Comparison of ENCODE assay signal across 14 cellular contexts in genomic region chr12:68559984-68560822, GRCh38. TPM values are rescaled to one million over a fixed set of nuclear protein-coding genes. Genes with fewer than 3 reads are reported as not detected.
DNase-seq lines count a peak whose midpoint lies in the region; ATAC-seq and TF ChIP-seq lines count a peak whose summit lies in the region.
"Had no signal": no experiment of that assay in that cellular context is flagged by ENCODE, and none has a peak within 500 bp of the region (broad histone marks: within the 10 kb centered on the region; RNA-seq: fewer than 3 reads in every experiment).

No MANE protein-coding gene starts in this region.

- H3K27me3 ChIP-seq in aorta (ENCODE audit: control insufficient read depth in 1 of 2, insufficient read depth in 2 of 2, low read length in 1 of 2) = no peaks in the 10 kb centered on the region
- H3K27me3 ChIP-seq: tibial artery had no signal

- no peaks in the 10 kb centered on the region for H3K36me3 Mint-ChIP-seq in activated naive CD8-positive, alpha-beta T cell treated with anti-CD3 and anti-CD28 coated beads, Interleukin-2, amount 50 U/mL, for 24 hours (ENCODE audit: low read depth)
- H3K36me3 Mint-ChIP-seq in activated naive CD8-positive, alpha-beta T cell treated with anti-CD3 and anti-CD28 coated beads for 36 hours = no peaks in the 10 kb centered on the region
- no peaks in the 10 kb centered on the region for H3K36me3 Mint-ChIP-seq in activated T-helper 17 cell treated with anti-CD3 and anti-CD28 coated beads, Interleukin-2, amount 50 U/mL, for 72 hours (ENCODE audit: low read depth)
- H3K36me3 Mint-ChIP-seq in type B pancreatic cell = no peaks in the 10 kb centered on the region
- H3K36me3 Mint-ChIP-seq: memory B cell had no signal

- no peak overlapping the region for H3K4me3 Mint-ChIP-seq in activated naive CD8-positive, alpha-beta T cell treated with anti-CD3 and anti-CD28 coated beads, Interleukin-2, amount 50 U/mL, for 24 hours
- no peak overlapping the region for H3K4me3 Mint-ChIP-seq in activated naive CD8-positive, alpha-beta T cell treated with anti-CD3 and anti-CD28 coated beads for 36 hours
- H3K4me3 Mint-ChIP-seq in activated T-helper 17 cell treated with anti-CD3 and anti-CD28 coated beads, Interleukin-2, amount 50 U/mL, for 72 hours = no peak overlapping the region
- no peak overlapping the region for H3K4me3 Mint-ChIP-seq in type B pancreatic cell
- H3K4me3 Mint-ChIP-seq: activated T-cell treated with anti-CD3 and anti-CD28 coated beads, Interleukin-2, amount 50 U/mL, for 72 hours; memory B cell had no signal

- DNase-seq in activated naive CD8-positive, alpha-beta T cell treated with anti-CD3 and anti-CD28 coated beads, Interleukin-2, amount 50 U/mL, for 24 hours = no peak
- DNase-seq in activated naive CD8-positive, alpha-beta T cell treated with anti-CD3 and anti-CD28 coated beads for 36 hours = no peak
- no peak for DNase-seq in left colon
- DNase-seq in aorta = peak in 1 of 2 donors; percentile 67
- no peak for DNase-seq in stimulated activated CD4-positive, alpha-beta T cell treated with anti-CD3 and anti-CD28 coated beads, Interleukin-12 subunit alpha, Interleukin-12 subunit beta, amount 100 ng/mL, for 4 hours
- no peak for DNase-seq in type B pancreatic cell (ENCODE audit: extremely low spot score, unreplicated experiment)
- DNase-seq in GOT3 (lab: John Stamatoyannopoulos, UW) = no peak
- DNase-seq: activated T-cell treated with anti-CD3 and anti-CD28 coated beads, Interleukin-2, amount 50 U/mL, for 72 hours; effector CD8-positive, alpha-beta T cell; stimulated activated CD4-positive, alpha-beta T cell treated with anti-CD3 and anti-CD28 coated beads, Interleukin-1b, Interleukin-23, amount 100 ng/mL, for 48 hours had no signal

- H3K36me3 ChIP-seq in aorta (ENCODE audit: control insufficient read depth in 1 of 2, insufficient read depth in 2 of 2, low read length in 1 of 2) = no peaks in the 10 kb centered on the region
- H3K36me3 ChIP-seq: tibial artery had no signal

- peaks cover 53% of the 10 kb centered on the region for H3K4me1 Mint-ChIP-seq in activated naive CD8-positive, alpha-beta T cell treated with anti-CD3 and anti-CD28 coated beads, Interleukin-2, amount 50 U/mL, for 24 hours
- H3K4me1 Mint-ChIP-seq in activated naive CD8-positive, alpha-beta T cell treated with anti-CD3 and anti-CD28 coated beads for 36 hours = peaks cover 53% of the 10 kb centered on the region
- H3K4me1 Mint-ChIP-seq in activated T-helper 17 cell treated with anti-CD3 and anti-CD28 coated beads, Interleukin-2, amount 50 U/mL, for 72 hours = peaks cover 22% of the 10 kb centered on the region
- peaks cover 4% of the 10 kb centered on the region for H3K4me1 Mint-ChIP-seq in type B pancreatic cell (ENCODE audit: unreplicated experiment)

- WGBS in aorta, 2 donors = 54 to 57% methylated on average over 7 of the region's 7 CpGs

- H3K27ac Mint-ChIP-seq in activated naive CD8-positive, alpha-beta T cell treated with anti-CD3 and anti-CD28 coated beads, Interleukin-2, amount 50 U/mL, for 24 hours = no peak overlapping the region
- no peak overlapping the region for H3K27ac Mint-ChIP-seq in activated naive CD8-positive, alpha-beta T cell treated with anti-CD3 and anti-CD28 coated beads for 36 hours
- H3K27ac Mint-ChIP-seq in activated T-helper 17 cell treated with anti-CD3 and anti-CD28 coated beads, Interleukin-2, amount 50 U/mL, for 72 hours = no peak overlapping the region
- H3K27ac Mint-ChIP-seq in type B pancreatic cell = no peak overlapping the region
- H3K27ac Mint-ChIP-seq: activated T-cell treated with anti-CD3 and anti-CD28 coated beads, Interleukin-2, amount 50 U/mL, for 72 hours; memory B cell had no signal

- TF ChIP-seq CTCF in type B pancreatic cell (conservative IDR thresholded peaks at IDR 0.05) = no peak

- no peaks in the 10 kb centered on the region for H3K9me3 ChIP-seq in aorta (ENCODE audit: control insufficient read depth, low read length)
- H3K9me3 ChIP-seq: tibial artery had no signal

- no peaks in the 10 kb centered on the region for H3K9me3 Mint-ChIP-seq in activated naive CD8-positive, alpha-beta T cell treated with anti-CD3 and anti-CD28 coated beads, Interleukin-2, amount 50 U/mL, for 24 hours
- H3K9me3 Mint-ChIP-seq in activated naive CD8-positive, alpha-beta T cell treated with anti-CD3 and anti-CD28 coated beads for 36 hours = no peaks in the 10 kb centered on the region
- no peaks in the 10 kb centered on the region for H3K9me3 Mint-ChIP-seq in activated T-helper 17 cell treated with anti-CD3 and anti-CD28 coated beads, Interleukin-2, amount 50 U/mL, for 72 hours
- H3K9me3 Mint-ChIP-seq in type B pancreatic cell = no peaks in the 10 kb centered on the region
- H3K9me3 Mint-ChIP-seq: activated T-cell treated with anti-CD3 and anti-CD28 coated beads, Interleukin-2, amount 50 U/mL, for 72 hours; memory B cell had no signal

- ATAC-seq in activated naive CD8-positive, alpha-beta T cell treated with anti-CD3 and anti-CD28 coated beads, Interleukin-2, amount 50 U/mL, for 24 hours = peak; percentile 65
- peak; percentile 23 for ATAC-seq in activated T-helper 17 cell treated with anti-CD3 and anti-CD28 coated beads, Interleukin-2, amount 50 U/mL, for 72 hours (replicated peaks)
- ATAC-seq in left colon (peak; percentile 31), aorta (ENCODE audit: low FRiP score) (peak; percentile 53)

- intact Hi-C loops in left colon (cut with DNase I, micrococcal nuclease) = no loop called here
- intact Hi-C loops in aorta (cut with DNase I) = no loop called here

- H3K4me1 ChIP-seq in aorta (ENCODE audit: control insufficient read depth in 1 of 2, insufficient read depth in 2 of 2, low read length in 2 of 2) = no peaks in the 10 kb centered on the region

- H3K27me3 Mint-ChIP-seq in activated naive CD8-positive, alpha-beta T cell treated with anti-CD3 and anti-CD28 coated beads, Interleukin-2, amount 50 U/mL, for 24 hours = no peaks in the 10 kb centered on the region
- no peaks in the 10 kb centered on the region for H3K27me3 Mint-ChIP-seq in activated naive CD8-positive, alpha-beta T cell treated with anti-CD3 and anti-CD28 coated beads for 36 hours
- no peaks in the 10 kb centered on the region for H3K27me3 Mint-ChIP-seq in activated T-helper 17 cell treated with anti-CD3 and anti-CD28 coated beads, Interleukin-2, amount 50 U/mL, for 72 hours
- H3K27me3 Mint-ChIP-seq in type B pancreatic cell = no peaks in the 10 kb centered on the region
- H3K27me3 Mint-ChIP-seq: memory B cell had no signal

- H3K27ac ChIP-seq in aorta (ENCODE audit: low read depth in 1 of 2, low read length in 2 of 2) = no peak overlapping the region
- H3K27ac ChIP-seq: KMS-11, tibial artery had no signal

- H3K4me3 ChIP-seq in aorta (ENCODE audit: low read length in 2 of 2) = no peak overlapping the region
- H3K4me3 ChIP-seq: tibial artery had no signal

RNA-seq across cellular contexts. Expression of gene RAP1B, which starts 50.5 kb away (rescaled TPM):
- total RNA-seq in activated naive CD8-positive, alpha-beta T cell treated with anti-CD3 and anti-CD28 coated beads for 36 hours = 100 to 1,000 TPM; 239 to 245 TPM
- total RNA-seq in activated T-helper 17 cell treated with anti-CD3 and anti-CD28 coated beads, Interleukin-2, amount 50 U/mL, for 72 hours = 100 to 1,000 TPM; 158 to 238 TPM
- total RNA-seq in left colon = 100 to 1,000 TPM; 121 to 182 TPM
- 100 to 1,000 TPM; 166 to 173 TPM for total RNA-seq in aorta
- polyA plus RNA-seq in aorta = 100 to 1,000 TPM; 113 to 163 TPM
- total RNA-seq in type B pancreatic cell (ENCODE audit: low replicate concordance) = 110 and 151 TPM in 2 replicates
